In the genomic region with DNA sequence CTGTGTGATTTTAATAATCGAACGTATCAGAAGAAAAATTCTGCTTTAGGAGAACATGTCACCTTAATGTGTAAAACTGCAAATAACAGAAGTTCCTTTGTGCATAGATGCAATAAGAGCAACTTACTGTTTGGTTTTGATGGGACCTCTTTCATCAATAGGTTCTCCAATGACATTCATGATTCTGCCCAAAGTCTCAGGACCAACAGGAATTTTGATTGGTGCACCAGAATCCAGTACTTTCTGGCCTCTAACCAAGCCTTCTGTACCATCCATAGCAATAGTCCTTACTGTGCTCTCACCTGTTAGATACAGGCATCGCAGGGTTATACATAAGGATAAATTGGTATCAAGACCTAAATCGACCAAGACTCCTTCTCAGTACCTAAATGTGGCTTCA, we compare ENCODE assay signal across 8 cellular contexts. TPM values are rescaled to one million over a fixed set of nuclear protein-coding genes. Genes with fewer than 3 reads are reported as not detected.
A peak's percentile ranks its signal among the peaks of the same experiment; 100 is the strongest.
DNase-seq lines count a peak whose midpoint lies in the region; ATAC-seq and TF ChIP-seq lines count a peak whose summit lies in the region.

No MANE protein-coding gene starts in this region.

- H4K8ac ChIP-seq in H9 (replicated peaks; ENCODE audit: insufficient read length, low read depth, low read length) = no peak overlapping the region

- H2BK15ac ChIP-seq in H9 (ENCODE audit: low read depth, low read length) = no peak overlapping the region

- H3K79me1 ChIP-seq in H9 (ENCODE audit: insufficient read depth, low read depth, low read length, poor library complexity, severe bottlenecking) = no peaks in the 10 kb centered on the region

- H3K36me3 Mint-ChIP-seq in H9 (ENCODE audit: insufficient read depth in 1 of 3, low read depth in 3 of 3) = peaks cover 52 to 55% (median 53%) of the 10 kb centered on the region in 3 experiments

- H3K9me3 Mint-ChIP-seq in H9 = no peaks in the 10 kb centered on the region

- H2BK120ac ChIP-seq in H9 (ENCODE audit: low read depth, low read length, poor library complexity, severe bottlenecking) = no peak overlapping the region

- no peak overlapping the region for H3K14ac ChIP-seq in H9 (ENCODE audit: insufficient read depth, low read length)

- intact Hi-C loops in right cardiac atrium (cut with DNase I) = loop anchor here in 1 of 4 donors (5.0 kb wide), 1 partner anchor 38 kb away; no protein-coding TSS in a partner anchor

- H3K9me3 ChIP-seq in H9 (ENCODE audit: control insufficient read depth, low read depth, low read length) (no peaks in the 10 kb centered on the region), right cardiac atrium (ENCODE audit: control insufficient read depth, low read length) (no peaks in the 10 kb centered on the region)

- H3K27ac ChIP-seq in H9 (ENCODE audit: insufficient read length, low read depth, low read length) = no peak overlapping the region
- H3K27ac ChIP-seq in right cardiac atrium (ENCODE audit: low read length) = peak overlapping the region; percentile 2
- H3K27ac ChIP-seq in skin epidermis = peak overlapping the region in 18 of 21 experiments; percentile 82 to 98 (median 96)

- H3K4me2 ChIP-seq in H9 (ENCODE audit: insufficient read depth, insufficient read length, low read length) = peak overlapping the region; percentile 96

- H3K27me3 ChIP-seq in H9 (ENCODE audit: insufficient read depth, low read length) (no peaks in the 10 kb centered on the region), right cardiac atrium (ENCODE audit: control insufficient read depth, insufficient read depth) (no peaks in the 10 kb centered on the region)

- no peak for DNase-seq in H9
- DNase-seq in right cardiac atrium = no peak
- DNase-seq in activated CD4-positive, alpha-beta T cell treated with anti-CD3 and anti-CD28 coated beads, Interleukin-2, amount 50 U/mL, for 4 hours = no peak
- no peak for DNase-seq in nucleus accumbens (lab: John Stamatoyannopoulos, UW)
- no peak for DNase-seq in occipital lobe (lab: John Stamatoyannopoulos, UW)

- H2AFZ ChIP-seq in H9 (ENCODE audit: low read length) = no peak overlapping the region

- no peak for ATAC-seq in right cardiac atrium
- ATAC-seq in HG02610 (IDR thresholded peaks at IDR 0.05; ENCODE audit: unreplicated experiment) = no peak

- no peaks in the 10 kb centered on the region for H3K4me1 ChIP-seq in H9 (ENCODE audit: insufficient read depth, low read length)
- no peaks in the 10 kb centered on the region for H3K4me1 ChIP-seq in right cardiac atrium (ENCODE audit: control insufficient read depth, insufficient read depth, low read length)

- no peak overlapping the region for H3T11ph ChIP-seq in H9 (ENCODE audit: low read length)

- no peaks in the 10 kb centered on the region for H4K20me1 ChIP-seq in H9 (ENCODE audit: control insufficient read depth, insufficient read depth, insufficient read length)

- peaks cover 16 to 18% of the 10 kb centered on the region in 2 experiments for H3K4me1 Mint-ChIP-seq in H9

- no peak overlapping the region for H2AK5ac ChIP-seq in H9 (ENCODE audit: insufficient read length, low read length)

- no peak overlapping the region for H4K91ac ChIP-seq in H9 (ENCODE audit: insufficient read length, low read depth, low read length)

- H3K9ac ChIP-seq in H9 (ENCODE audit: extremely low read depth, insufficient read length, low read length) = peak overlapping the region; percentile 95

- no CpG with 5 or more reads among the region's 4 CpGs for WGBS in H9 (ENCODE audit: extremely low coverage, insufficient read length, low lambda C conversion rate)
- WGBS in right cardiac atrium = 42% methylated on average over 4 of the region's 4 CpGs

- no peak overlapping the region for H2BK5ac ChIP-seq in H9 (ENCODE audit: insufficient read length, low read length)

- H3K4ac ChIP-seq in H9 (ENCODE audit: low read depth, low read length) = no peak overlapping the region

- peak overlapping the region; percentile 92 for H3K4me3 ChIP-seq in WI38 (ENCODE audit: low read depth, low read length)
- peak overlapping the region; percentile 89 for H3K4me3 ChIP-seq in right cardiac atrium (ENCODE audit: low read length)
- peak overlapping the region; percentile 73 to 97 (median 89) for H3K4me3 ChIP-seq in skin epidermis

- no peak overlapping the region for H3K23ac ChIP-seq in H9 (ENCODE audit: insufficient read length, low read depth, low read length)

- no peak overlapping the region for H2BK12ac ChIP-seq in H9 (ENCODE audit: insufficient read length, low read depth, low read length)

- peaks cover 17% of the 10 kb centered on the region; the same call in 1 of the 2 replicates for H3K79me2 ChIP-seq in H9 (ENCODE audit: insufficient read depth, low read length)

- no peak overlapping the region for H3K56ac ChIP-seq in H9 (ENCODE audit: insufficient read length, low read depth, low read length)

- H3K27ac Mint-ChIP-seq in H9 = peak overlapping the region in 2 of 3 experiments; percentile 99; a peak in 3 of 7 replicates

- no peaks in the 10 kb centered on the region for H3K27me3 Mint-ChIP-seq in H9 (ENCODE audit: low read depth)

- no peaks in the 10 kb centered on the region for H3K23me2 ChIP-seq in H9 (ENCODE audit: insufficient read length, low read depth, low read length, poor library complexity, severe bottlenecking)

- no peak overlapping the region for H4K5ac ChIP-seq in H9 (ENCODE audit: insufficient read length, low read depth, low read length)

- TF ChIP-seq CTCF in H9 (conservative IDR thresholded peaks at IDR 0.05) (no peak), WI38 (IDR thresholded peaks at IDR 0.05; ENCODE audit: low read depth, low read length) (no peak)

- H3K4me3 Mint-ChIP-seq in H9 = peak overlapping the region; percentile 99 to 100

- no peak overlapping the region for H3K18ac ChIP-seq in H9 (ENCODE audit: insufficient read length, low read depth, low read length)

- H2BK20ac ChIP-seq in H9 (ENCODE audit: low read depth, low read length, poor library complexity, severe bottlenecking) = no peak overlapping the region

RNA-seq across cellular contexts. Expression of a gene that starts 1.1 kb away (rescaled TPM):
- total RNA-seq in H9 (2021) (927 and 936 TPM in 2 replicates), right cardiac atrium (1,000 to 10,000 TPM; 1,684 to 2,029 (median 1,762) TPM), occipital lobe (359 TPM)
- 1,409 TPM for polyA plus RNA-seq in right cardiac atrium

RNA-seq across cellular contexts. Expression of a gene that starts 14.5 kb away (rescaled TPM):
- total RNA-seq in H9 (2021) = 94.1 and 108 TPM in 2 replicates
- 10 to 100 TPM; 38.4 to 49.2 (median 48.1) TPM for total RNA-seq in right cardiac atrium
- 30.2 TPM for polyA plus RNA-seq in right cardiac atrium
- 10.0 TPM for total RNA-seq in occipital lobe

RNA-seq across cellular contexts. Expression of a gene that starts 43.4 kb away (rescaled TPM):
- total RNA-seq in H9 (2021) (435 and 449 TPM in 2 replicates), right cardiac atrium (100 to 1,000 TPM; 127 to 176 (median 150) TPM), occipital lobe (86.4 TPM)
- polyA plus RNA-seq in right cardiac atrium = 116 TPM
